21 cellular contexts compared by ENCODE assay signal in the genomic region with DNA sequence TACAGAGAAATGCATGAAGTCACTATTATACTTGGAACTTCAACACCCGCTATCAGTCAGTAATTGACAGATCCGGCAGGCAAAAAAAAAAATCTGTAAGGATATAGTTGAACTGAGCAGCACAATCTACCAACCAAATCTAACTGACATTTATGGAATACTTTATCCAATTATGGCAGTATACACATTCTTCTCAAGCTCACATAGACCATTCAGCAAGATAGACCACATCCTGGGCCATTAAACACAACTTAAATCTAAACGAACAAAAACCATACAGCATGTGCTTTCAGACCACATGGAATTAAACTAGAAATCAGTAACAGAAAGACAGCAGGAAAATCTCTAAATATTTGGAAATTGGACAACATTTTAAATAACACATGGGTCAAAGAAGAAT.
"Had no signal": no experiment of that assay in that cellular context is flagged by ENCODE, and none has a peak within 500 bp of the region (broad histone marks: within the 10 kb centered on the region; RNA-seq: fewer than 3 reads in every experiment).

No MANE protein-coding gene starts in this region.

- H3K27me3 Mint-ChIP-seq: memory B cell; natural killer cell treated with Interleukin-12 subunit alpha and Interleukin-12 subunit beta and Interleukin-15 and Interleukin-18, amount 100 ng/mL, for 72 hours; stimulated activated naive CD8-positive, alpha-beta T cell treated with anti-CD3 and anti-CD28 coated beads, Interleukin-15, Interleukin-2, amounts not matched to agents 100 ng/mL and 50 ng/mL, for 24 hours had no signal

- H3K36me3 Mint-ChIP-seq: natural killer cell treated with Interleukin-12 subunit alpha and Interleukin-12 subunit beta and Interleukin-15 and Interleukin-18, amount 100 ng/mL, for 72 hours had no signal

- H3K9me3 Mint-ChIP-seq: memory B cell; naive thymus-derived CD4-positive, alpha-beta T cell; natural killer cell treated with Interleukin-12 subunit alpha and Interleukin-12 subunit beta and Interleukin-15 and Interleukin-18, amount 100 ng/mL, for 72 hours; stimulated activated naive CD8-positive, alpha-beta T cell treated with anti-CD3 and anti-CD28 coated beads, Interleukin-15, Interleukin-2, amounts not matched to agents 100 ng/mL and 50 ng/mL, for 24 hours had no signal

- H3K27ac Mint-ChIP-seq: memory B cell; natural killer cell treated with Interleukin-12 subunit alpha and Interleukin-12 subunit beta and Interleukin-15 and Interleukin-18, amount 100 ng/mL, for 72 hours; stimulated activated naive CD8-positive, alpha-beta T cell treated with anti-CD3 and anti-CD28 coated beads, Interleukin-15, Interleukin-2, amounts not matched to agents 100 ng/mL and 50 ng/mL, for 24 hours had no signal

- DNase-seq: islet precursor cell; left ventricle myocardium inferior; midbrain; mucosa of descending colon; naive thymus-derived CD4-positive, alpha-beta T cell; pancreas; posterior cingulate gyrus; retina; right cardiac atrium; stimulated activated CD4-positive, alpha-beta T cell treated with anti-CD3 and anti-CD28 coated beads, Interleukin-12 subunit alpha, Interleukin-12 subunit beta, amount 100 ng/mL, for 4 hours; stimulated activated CD4-positive, alpha-beta T cell treated with anti-CD3 and anti-CD28 coated beads, Interleukin-15, amount 100 ng/mL, for 24 hours; stimulated activated CD4-positive, alpha-beta T cell treated with anti-CD3 and anti-CD28 coated beads, Interleukin-2, amount 100 ng/mL, for 24 hours; stimulated activated CD4-positive, alpha-beta T cell treated with anti-CD3 and anti-CD28 coated beads, Interleukin-4, amount 100 ng/mL, for 1 hour; stimulated activated naive CD4-positive, alpha-beta T cell; tibial artery; trophoblast cell; upper lobe of right lung had no signal

- H3K4me3 Mint-ChIP-seq: memory B cell; natural killer cell treated with Interleukin-12 subunit alpha and Interleukin-12 subunit beta and Interleukin-15 and Interleukin-18, amount 100 ng/mL, for 72 hours; stimulated activated naive CD8-positive, alpha-beta T cell treated with anti-CD3 and anti-CD28 coated beads, Interleukin-15, Interleukin-2, amounts not matched to agents 100 ng/mL and 50 ng/mL, for 24 hours had no signal

- ATAC-seq: mucosa of descending colon; naive thymus-derived CD4-positive, alpha-beta T cell; natural killer cell treated with Interleukin-12 subunit alpha and Interleukin-12 subunit beta and Interleukin-15 and Interleukin-18, amount 100 ng/mL, for 72 hours; pancreas; right cardiac atrium; sciatic nerve; upper lobe of right lung had no signal

- H3K4me1 Mint-ChIP-seq: memory B cell had no signal
